Comparison of ENCODE assay signal across 10 cellular contexts in the genomic region with DNA sequence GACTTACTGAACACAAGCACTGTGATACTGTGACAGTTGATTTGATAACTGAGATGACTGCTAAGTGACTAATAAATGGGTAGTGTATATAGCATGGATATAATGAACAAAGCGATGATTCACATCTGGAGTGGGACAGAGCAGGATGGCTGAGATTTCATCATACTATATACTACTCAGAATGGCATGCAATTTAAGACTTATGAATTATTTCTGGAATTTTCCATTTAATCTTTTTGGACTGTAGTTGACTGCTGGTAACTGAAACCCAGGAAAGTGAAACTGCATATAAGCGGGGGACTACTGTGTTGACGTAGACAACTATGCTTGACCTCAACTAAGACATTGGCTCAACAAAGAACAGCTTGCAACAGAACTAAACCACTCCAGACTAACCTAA. TPM values are rescaled to one million over a fixed set of nuclear protein-coding genes. Genes with fewer than 3 reads are reported as not detected.
DNase-seq lines count a peak whose midpoint lies in the region; ATAC-seq and TF ChIP-seq lines count a peak whose summit lies in the region.
"Had no signal": no experiment of that assay in that cellular context is flagged by ENCODE, and none has a peak within 500 bp of the region (broad histone marks: within the 10 kb centered on the region; RNA-seq: fewer than 3 reads in every experiment).

No MANE protein-coding gene starts in this region.

- H3K4me3 ChIP-seq in fibroblast of mammary gland (ENCODE audit: control insufficient read depth, low read depth, low read length), result no peak overlapping the region
- H3K4me3 ChIP-seq: BLaER1 treated with 17β-estradiol and CSF1 and Interleukin-3, amounts not matched to agents 10 nM and 100 nM had no signal

- H3K9me3 Mint-ChIP-seq in activated T-cell treated with anti-CD3 and anti-CD28 coated beads, Interleukin-2, amount 50 U/mL, for 4 hours, result no peaks in the 10 kb centered on the region
- no peaks in the 10 kb centered on the region for H3K9me3 Mint-ChIP-seq in stimulated activated naive CD8-positive, alpha-beta T cell treated with anti-CD3 and anti-CD28 coated beads, Interleukin-15, amount 100 ng/mL, for 72 hours

- TF ChIP-seq CTCF in fibroblast of mammary gland (conservative IDR thresholded peaks at IDR 0.05; ENCODE audit: control insufficient read depth, insufficient read depth, low read depth, low read length), result no peak

- H3K36me3 Mint-ChIP-seq in activated T-cell treated with anti-CD3 and anti-CD28 coated beads, Interleukin-2, amount 50 U/mL, for 4 hours (ENCODE audit: insufficient read depth), result no peaks in the 10 kb centered on the region

- no peaks in the 10 kb centered on the region for H3K27me3 Mint-ChIP-seq in activated T-cell treated with anti-CD3 and anti-CD28 coated beads, Interleukin-2, amount 50 U/mL, for 4 hours (ENCODE audit: low read depth)
- no peaks in the 10 kb centered on the region for H3K27me3 Mint-ChIP-seq in stimulated activated naive CD8-positive, alpha-beta T cell treated with anti-CD3 and anti-CD28 coated beads, Interleukin-15, amount 100 ng/mL, for 72 hours

- no peak for DNase-seq in activated T-cell treated with anti-CD3 and anti-CD28 coated beads, Interleukin-2, amount 50 U/mL, for 4 hours
- no peak for DNase-seq in activated T-cell treated with anti-CD3 and anti-CD28 coated beads for 4 hours
- peak; percentile 96 for DNase-seq in fibroblast of mammary gland (ENCODE audit: low read depth)
- DNase-seq in stimulated activated naive CD8-positive, alpha-beta T cell treated with anti-CD3 and anti-CD28 coated beads, Interleukin-15, amount 100 ng/mL, for 72 hours, result no peak
- no peak for DNase-seq in activated effector memory CD4-positive, alpha-beta T cell treated with anti-CD3 and anti-CD28 coated beads, Interleukin-2, amount 50 U/mL, for 16 hours
- DNase-seq in UCSD-AML1 (lab: John Stamatoyannopoulos, UW; ENCODE audit: unreplicated experiment), result no peak
- DNase-seq in cortex of kidney (lab: John Stamatoyannopoulos, UW), result no peak
- DNase-seq: NCI-H2171 had no signal

- ATAC-seq in activated T-cell treated with anti-CD3 and anti-CD28 coated beads, Interleukin-2, amount 50 U/mL, for 4 hours, result peak; percentile 77 to 84
- peak; percentile 95 for ATAC-seq in SK-N-SH treated with all-trans-retinoic acid at 6 μM for 48 hours
- ATAC-seq in stimulated activated naive CD8-positive, alpha-beta T cell treated with anti-CD3 and anti-CD28 coated beads, Interleukin-15, amount 100 ng/mL, for 72 hours, result peak; percentile 87

- H3K4me3 Mint-ChIP-seq in activated T-cell treated with anti-CD3 and anti-CD28 coated beads, Interleukin-2, amount 50 U/mL, for 4 hours, result no peak overlapping the region
- no peak overlapping the region for H3K4me3 Mint-ChIP-seq in stimulated activated naive CD8-positive, alpha-beta T cell treated with anti-CD3 and anti-CD28 coated beads, Interleukin-15, amount 100 ng/mL, for 72 hours

- H3K4me1 Mint-ChIP-seq in activated T-cell treated with anti-CD3 and anti-CD28 coated beads, Interleukin-2, amount 50 U/mL, for 4 hours (ENCODE audit: low read depth), result peaks cover 15% of the 10 kb centered on the region
- H3K4me1 Mint-ChIP-seq in stimulated activated naive CD8-positive, alpha-beta T cell treated with anti-CD3 and anti-CD28 coated beads, Interleukin-15, amount 100 ng/mL, for 72 hours, result peaks cover 28% of the 10 kb centered on the region

- peak overlapping the region in 1 of 2 donors; percentile 3 for H3K27ac Mint-ChIP-seq in stimulated activated naive CD8-positive, alpha-beta T cell treated with anti-CD3 and anti-CD28 coated beads, Interleukin-15, amount 100 ng/mL, for 72 hours

TF ChIP-seq in SK-N-SH treated with all-trans-retinoic acid at 6 μM for 48 hours, 23 proteins besides CTCF, POLR2A, EP300 and RAD21:
- TF ChIP-seq ZFP30 (CRISPR knock-in tag; IDR thresholded peaks at IDR 0.05) (no peak), ISL1 (CRISPR knock-in tag; IDR thresholded peaks at IDR 0.05) (peak; percentile 30)
TF ChIP-seq in SK-N-SH treated with all-trans-retinoic acid at 6 μM for 48 hours: peak in this region for 1.

RNA-seq across cellular contexts. Expression of a gene that starts 20.0 kb away (rescaled TPM):
- total RNA-seq in activated T-cell treated with anti-CD3 and anti-CD28 coated beads, Interleukin-2, amount 50 U/mL, for 4 hours, result 10 to 100 TPM; 18.5 to 22.3 (median 19.6) TPM

RNA-seq across cellular contexts. Expression of a gene that starts 48.7 kb away (rescaled TPM):
- 10 to 100 TPM; 22.9 to 25.3 (median 23.9) TPM for total RNA-seq in activated T-cell treated with anti-CD3 and anti-CD28 coated beads, Interleukin-2, amount 50 U/mL, for 4 hours
